26 cellular contexts compared by ENCODE assay signal in the genomic region with DNA sequence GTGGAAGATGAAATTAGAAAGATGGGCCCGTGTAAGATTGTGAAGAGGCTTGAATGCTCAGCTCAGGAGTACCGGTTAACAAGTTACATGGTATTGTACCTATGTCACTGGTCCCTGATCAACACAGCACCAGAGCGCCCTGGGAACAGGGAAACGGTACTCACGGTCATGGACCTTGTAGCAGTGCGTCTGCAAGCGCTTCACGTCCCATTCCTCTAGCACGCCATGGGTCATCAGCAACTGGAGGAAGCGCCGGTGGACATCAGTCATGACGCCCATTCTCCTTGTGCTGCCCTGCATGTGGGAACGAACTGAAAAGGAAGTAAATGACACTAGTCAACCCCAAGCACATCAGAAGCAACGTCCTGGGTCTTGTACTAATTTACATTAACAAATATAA. TPM values are rescaled to one million over a fixed set of nuclear protein-coding genes. Genes with fewer than 3 reads are reported as not detected.
DNase-seq lines count a peak whose midpoint lies in the region; ATAC-seq and TF ChIP-seq lines count a peak whose summit lies in the region.
"Had no signal": no experiment of that assay in that cellular context is flagged by ENCODE, and none has a peak within 500 bp of the region (broad histone marks: within the 10 kb centered on the region; RNA-seq: fewer than 3 reads in every experiment).

No MANE protein-coding gene starts in this region.

- H2AFZ ChIP-seq in OCI-LY7 (ENCODE audit: low read length): no peak overlapping the region

- intact Hi-C loops in OCI-LY7 (cut with micrococcal nuclease; ENCODE audit: unreplicated experiment): no loop called here
- intact Hi-C loops in body of pancreas (cut with DNase I): no loop called here

- H3K27ac ChIP-seq in OCI-LY7 (ENCODE audit: low read depth, low read length, poor library complexity, severe bottlenecking) (no peak overlapping the region), body of pancreas (no peak overlapping the region)
- H3K27ac ChIP-seq: HL-60 had no signal

- no peaks in the 10 kb centered on the region for H3K79me2 ChIP-seq in OCI-LY7 (ENCODE audit: insufficient read depth, low read depth, low read length)

- no peak for ATAC-seq in stimulated activated naive CD8-positive, alpha-beta T cell treated with anti-CD3 and anti-CD28 coated beads, Interleukin-15, Interleukin-2, amounts not matched to agents 100 U/mL and 50 U/mL, for 24 hours
- ATAC-seq in left lobe of liver (no peak), body of pancreas (no peak)
- ATAC-seq in stimulated activated memory B cell treated with anti-CD40 and anti-IgM and Interleukin-4, amounts not matched to agents 10 μg/mL and 1 μg/mL and 100 μg/mL, for 72 hours: no peak
- ATAC-seq in stimulated activated effector memory CD8-positive, alpha-beta T cell treated with anti-CD3 and anti-CD28 coated beads, Interleukin-12 subunit alpha, Interleukin-12 subunit beta, amount 100 ng/mL, for 72 hours: no peak
- ATAC-seq: effector memory CD8-positive, alpha-beta T cell; HCT116; stimulated activated naive CD8-positive, alpha-beta T cell treated with anti-CD3 and anti-CD28 coated beads, Interleukin-15, amount 100 ng/mL, for 72 hours had no signal

- no peaks in the 10 kb centered on the region for H3K9me3 Mint-ChIP-seq in stimulated activated naive CD8-positive, alpha-beta T cell treated with anti-CD3 and anti-CD28 coated beads, Interleukin-15, Interleukin-2, amounts not matched to agents 100 ng/mL and 50 ng/mL, for 24 hours
- H3K9me3 Mint-ChIP-seq in stimulated activated memory B cell treated with anti-CD40 and anti-IgM and Interleukin-4, amounts not matched to agents 10 μg/mL and 1 μg/mL and 100 μg/mL, for 72 hours: no peaks in the 10 kb centered on the region
- no peaks in the 10 kb centered on the region for H3K9me3 Mint-ChIP-seq in stimulated activated effector memory CD8-positive, alpha-beta T cell treated with anti-CD3 and anti-CD28 coated beads, Interleukin-12 subunit alpha, Interleukin-12 subunit beta, amount 100 ng/mL, for 72 hours
- H3K9me3 Mint-ChIP-seq: effector memory CD8-positive, alpha-beta T cell; stimulated activated naive CD8-positive, alpha-beta T cell treated with anti-CD3 and anti-CD28 coated beads, Interleukin-15, amount 100 ng/mL, for 72 hours had no signal

- DNase-seq in stimulated activated naive CD8-positive, alpha-beta T cell treated with anti-CD3 and anti-CD28 coated beads, Interleukin-15, Interleukin-2, amounts not matched to agents 100 U/mL and 50 U/mL, for 24 hours: no peak
- DNase-seq in left lobe of liver (ENCODE audit: low spot score) (peak; percentile 44), OCI-LY7 (ENCODE audit: low spot score) (no peak), body of pancreas (no peak)
- DNase-seq in stimulated activated effector memory CD8-positive, alpha-beta T cell treated with anti-CD3 and anti-CD28 coated beads, Interleukin-12 subunit alpha, Interleukin-12 subunit beta, amount 100 ng/mL, for 72 hours (ENCODE audit: low spot score in 2 of 2): no peak
- DNase-seq: ACHN; activated CD4-positive, alpha-beta T cell treated with anti-CD3 and anti-CD28 coated beads for 48 hours; effector memory CD8-positive, alpha-beta T cell; NCI-H1048; NCI-H1694 treated with DMSO at 0.1 percent for 48 hours; NCI-H2171 treated with DMSO at 0.1 percent for 48 hours; NCI-H526; nucleus accumbens; stimulated activated CD4-positive, alpha-beta T cell treated with anti-CD3 and anti-CD28 coated beads, Interleukin-12 subunit alpha, Interleukin-12 subunit beta, amount 100 ng/mL, for 4 hours; stimulated activated CD4-positive, alpha-beta T cell treated with anti-CD3 and anti-CD28 coated beads, Interleukin-4, amount 100 ng/mL, for 24 hours; stimulated activated naive CD8-positive, alpha-beta T cell treated with anti-CD3 and anti-CD28 coated beads, Interleukin-15, amount 100 ng/mL, for 72 hours; T-helper 1 cell; trophoblast cell had no signal

- H3K36me3 Mint-ChIP-seq in stimulated activated naive CD8-positive, alpha-beta T cell treated with anti-CD3 and anti-CD28 coated beads, Interleukin-15, Interleukin-2, amounts not matched to agents 100 ng/mL and 50 ng/mL, for 24 hours (ENCODE audit: low read depth): peaks cover 62% of the 10 kb centered on the region
- H3K36me3 Mint-ChIP-seq in stimulated activated memory B cell treated with anti-CD40 and anti-IgM and Interleukin-4, amounts not matched to agents 10 μg/mL and 1 μg/mL and 100 μg/mL, for 72 hours: peaks cover 55% of the 10 kb centered on the region
- H3K36me3 Mint-ChIP-seq in stimulated activated effector memory CD8-positive, alpha-beta T cell treated with anti-CD3 and anti-CD28 coated beads, Interleukin-12 subunit alpha, Interleukin-12 subunit beta, amount 100 ng/mL, for 72 hours: peaks cover 34% of the 10 kb centered on the region

- H3K4me3 ChIP-seq in OCI-LY7 (ENCODE audit: low read depth, low read length, poor library complexity, severe bottlenecking) (no peak overlapping the region), body of pancreas (no peak overlapping the region)
- H3K4me3 ChIP-seq: coronary artery, lung, Peyer's patch, SJSA1 had no signal

- POLR2A ChIA-PET in OCI-LY7 (lab: Charles Lee): no interaction called here

- H3K4me2 ChIP-seq in OCI-LY7 (ENCODE audit: low read length): no peak overlapping the region

- no peaks in the 10 kb centered on the region for H3K27me3 Mint-ChIP-seq in stimulated activated naive CD8-positive, alpha-beta T cell treated with anti-CD3 and anti-CD28 coated beads, Interleukin-15, Interleukin-2, amounts not matched to agents 100 ng/mL and 50 ng/mL, for 24 hours
- H3K27me3 Mint-ChIP-seq in stimulated activated memory B cell treated with anti-CD40 and anti-IgM and Interleukin-4, amounts not matched to agents 10 μg/mL and 1 μg/mL and 100 μg/mL, for 72 hours: no peaks in the 10 kb centered on the region
- H3K27me3 Mint-ChIP-seq: effector memory CD8-positive, alpha-beta T cell; stimulated activated naive CD8-positive, alpha-beta T cell treated with anti-CD3 and anti-CD28 coated beads, Interleukin-15, amount 100 ng/mL, for 72 hours had no signal

- H3K4me1 ChIP-seq in OCI-LY7 (ENCODE audit: insufficient read depth, low read length, poor library complexity, severe bottlenecking): peaks cover 12% of the 10 kb centered on the region
- peaks cover 8% of the 10 kb centered on the region for H3K4me1 ChIP-seq in body of pancreas

- H3K9me3 ChIP-seq in OCI-LY7 (ENCODE audit: low read length): no peaks in the 10 kb centered on the region
- H3K9me3 ChIP-seq in body of pancreas: no peaks in the 10 kb centered on the region
- H3K9me3 ChIP-seq: Peyer's patch, SJSA1 had no signal

- H3K36me3 ChIP-seq in OCI-LY7 (ENCODE audit: insufficient read depth, low read length): peaks cover 23% of the 10 kb centered on the region
- peaks cover 0 to 7% of the 10 kb centered on the region in 2 donors for H3K36me3 ChIP-seq in body of pancreas (replicated peaks in 1 of 2; ENCODE audit: insufficient read depth in 1 of 2, low read depth in 2 of 2)

- peaks cover 90% of the 10 kb centered on the region for H3K4me1 Mint-ChIP-seq in stimulated activated naive CD8-positive, alpha-beta T cell treated with anti-CD3 and anti-CD28 coated beads, Interleukin-15, Interleukin-2, amounts not matched to agents 100 ng/mL and 50 ng/mL, for 24 hours (ENCODE audit: low read depth)
- H3K4me1 Mint-ChIP-seq in stimulated activated memory B cell treated with anti-CD40 and anti-IgM and Interleukin-4, amounts not matched to agents 10 μg/mL and 1 μg/mL and 100 μg/mL, for 72 hours: peaks cover 69% of the 10 kb centered on the region
- peaks cover 71% of the 10 kb centered on the region for H3K4me1 Mint-ChIP-seq in stimulated activated effector memory CD8-positive, alpha-beta T cell treated with anti-CD3 and anti-CD28 coated beads, Interleukin-12 subunit alpha, Interleukin-12 subunit beta, amount 100 ng/mL, for 72 hours

- no peaks in the 10 kb centered on the region for H4K20me1 ChIP-seq in OCI-LY7 (ENCODE audit: insufficient read depth, low read length)

- H3K27me3 ChIP-seq in body of pancreas: no peaks in the 10 kb centered on the region
- H3K27me3 ChIP-seq: Peyer's patch, SJSA1 had no signal

- TF ChIP-seq POLR2A in body of pancreas (IDR thresholded peaks at IDR 0.05): no peak

- CTCF ChIA-PET in OCI-LY7 (lab: Charles Lee; ENCODE audit: unreplicated experiment): no interaction called here

- TF ChIP-seq CTCF in OCI-LY7 (conservative IDR thresholded peaks at IDR 0.05; ENCODE audit: low read length): no peak
- no peak for TF ChIP-seq CTCF in body of pancreas (IDR thresholded peaks at IDR 0.05)

- BruUV-seq in OCI-LY7 (replicated peaks; lab: Mats Ljungman, UMichigan): no TSS peak

- 86 to 91% methylated on average over 14 of the region's 14 CpGs for WGBS in body of pancreas, 2 donors

- no peak overlapping the region for H3K4me3 Mint-ChIP-seq in stimulated activated naive CD8-positive, alpha-beta T cell treated with anti-CD3 and anti-CD28 coated beads, Interleukin-15, Interleukin-2, amounts not matched to agents 100 ng/mL and 50 ng/mL, for 24 hours
- no peak overlapping the region for H3K4me3 Mint-ChIP-seq in stimulated activated memory B cell treated with anti-CD40 and anti-IgM and Interleukin-4, amounts not matched to agents 10 μg/mL and 1 μg/mL and 100 μg/mL, for 72 hours
- no peak overlapping the region for H3K4me3 Mint-ChIP-seq in stimulated activated effector memory CD8-positive, alpha-beta T cell treated with anti-CD3 and anti-CD28 coated beads, Interleukin-12 subunit alpha, Interleukin-12 subunit beta, amount 100 ng/mL, for 72 hours
- H3K4me3 Mint-ChIP-seq: effector memory CD8-positive, alpha-beta T cell; stimulated activated naive CD8-positive, alpha-beta T cell treated with anti-CD3 and anti-CD28 coated beads, Interleukin-15, amount 100 ng/mL, for 72 hours had no signal

- H3K9me2 ChIP-seq in OCI-LY7 (ENCODE audit: insufficient read depth, low read length): no peaks in the 10 kb centered on the region

- peak overlapping the region; percentile 47 for H3K27ac Mint-ChIP-seq in stimulated activated naive CD8-positive, alpha-beta T cell treated with anti-CD3 and anti-CD28 coated beads, Interleukin-15, Interleukin-2, amounts not matched to agents 100 ng/mL and 50 ng/mL, for 24 hours
- H3K27ac Mint-ChIP-seq in stimulated activated memory B cell treated with anti-CD40 and anti-IgM and Interleukin-4, amounts not matched to agents 10 μg/mL and 1 μg/mL and 100 μg/mL, for 72 hours: peak overlapping the region; percentile 92
- no peak overlapping the region for H3K27ac Mint-ChIP-seq in stimulated activated effector memory CD8-positive, alpha-beta T cell treated with anti-CD3 and anti-CD28 coated beads, Interleukin-12 subunit alpha, Interleukin-12 subunit beta, amount 100 ng/mL, for 72 hours

RNA-seq across cellular contexts. Expression of a gene that starts 11.3 kb away (rescaled TPM):
- 27.9 TPM for total RNA-seq in left lobe of liver
- total RNA-seq in OCI-LY7 (2014; rRNA removed; shearing (Covaris generic)): 51.1 and 52.1 TPM in 2 replicates
- 84.0 and 89.4 TPM in 2 replicates for total RNA-seq in OCI-LY7 (2022)
- total RNA-seq in body of pancreas: 10 to 100 TPM; 20.1 to 29.1 TPM

RNA-seq across cellular contexts. Expression of a gene that starts 53.9 kb away (rescaled TPM):
- total RNA-seq in left lobe of liver (73.7 TPM), OCI-LY7 (2022) (14.5 and 24.3 TPM in 2 replicates), body of pancreas (10 to 100 TPM in 1 of 2 donors, 1 to 10 TPM in 1; 6.0 to 18.5 TPM)
- total RNA-seq in OCI-LY7 (2014; rRNA removed; shearing (Covaris generic)): 12.4 and 14.2 TPM in 2 replicates

RNA-seq across cellular contexts. Expression of a gene that starts 56.5 kb away (rescaled TPM):
- total RNA-seq in left lobe of liver (51.4 TPM), OCI-LY7 (2022) (73.1 and 101 TPM in 2 replicates), body of pancreas (100 to 1,000 TPM in 1 of 2 donors, 10 to 100 TPM in 1; 29.7 to 236 TPM)
- total RNA-seq in OCI-LY7 (2014; rRNA removed; shearing (Covaris generic)): 33.0 and 82.8 TPM in 2 replicates
